31 cellular contexts compared by ENCODE assay signal in genomic region chr20:58155148-58155925, GRCh38.
A peak's percentile ranks its signal among the peaks of the same experiment; 100 is the strongest.
DNase-seq lines count a peak whose midpoint lies in the region; TF ChIP-seq lines count a peak whose summit lies in the region.
"Had no signal": no experiment of that assay in that cellular context is flagged by ENCODE, and none has a peak within 500 bp of the region (broad histone marks: within the 10 kb centered on the region; RNA-seq: fewer than 3 reads in every experiment).

No MANE protein-coding gene starts in this region.

- DNase-seq in Jurkat, Clone E6-1 (ENCODE audit: low read depth, low spot score): peak; percentile 26
- DNase-seq in endodermal cell (no peak), mesendoderm (no peak), MG63 (no peak), GOT3 (lab: John Stamatoyannopoulos, UW) (no peak), right atrium auricular region (ENCODE audit: low spot score) (no peak)
- DNase-seq: activated CD4-positive, alpha-beta T cell treated with anti-CD3 and anti-CD28 coated beads, Interleukin-2, amount 50 U/mL, for 48 hours; activated naive CD4-positive, alpha-beta T cell treated with Interleukin-2 at 50 U/mL for 16 hours; adrenal gland; body of pancreas; cerebellar nuclear complex; COR-L47; dermis blood vessel endothelial cell; DMS79; esophagus squamous epithelium; foreskin melanocyte; GDM1; heart left ventricle; mucosa of descending colon; MV-4-11; natural killer cell; NCI-H146; NCI-H345; OCI-M1; stimulated activated naive B cell treated with anti-CD40 and anti-IgM and Interleukin-4, amounts not matched to agents 10 μg/mL and 1 μg/mL and 100 μg/mL, for 72 hours; T-cell; upper lobe of left lung had no signal

- H3K27ac Mint-ChIP-seq in endodermal cell: no peak overlapping the region
- H3K27ac Mint-ChIP-seq: natural killer cell; stimulated activated naive B cell treated with anti-CD40 and anti-IgM and Interleukin-4, amounts not matched to agents 10 μg/mL and 1 μg/mL and 100 μg/mL, for 72 hours; T-cell had no signal

- no peak overlapping the region for H2BK5ac ChIP-seq in mesendoderm (ENCODE audit: low read length)

- H3K9ac ChIP-seq in endodermal cell (ENCODE audit: extremely low read depth, low read length, poor library complexity, severe bottlenecking) (no peak overlapping the region), mesendoderm (ENCODE audit: low read length) (no peak overlapping the region)

- H2BK15ac ChIP-seq in mesendoderm (replicated peaks; ENCODE audit: low read depth): no peak overlapping the region

- peaks cover 3% of the 10 kb centered on the region for H3K4me1 Mint-ChIP-seq in endodermal cell
- H3K4me1 Mint-ChIP-seq: natural killer cell had no signal

- peak; percentile 29 for TF ChIP-seq CTCF in GM12873 (IDR thresholded peaks at IDR 0.05; ENCODE audit: insufficient read depth, low read depth, low read length, missing control alignments)
- peak; percentile 61 for TF ChIP-seq CTCF in endodermal cell (conservative IDR thresholded peaks at IDR 0.05)
- no peak for TF ChIP-seq CTCF in right atrium auricular region (IDR thresholded peaks at IDR 0.05)

- no peaks in the 10 kb centered on the region for H3K36me3 ChIP-seq in endodermal cell (ENCODE audit: control insufficient read depth, insufficient read depth, low read length)
- H3K36me3 ChIP-seq in mesendoderm (ENCODE audit: control insufficient read depth, insufficient read depth, low read length): no peaks in the 10 kb centered on the region
- H3K36me3 ChIP-seq in MG63: no peaks in the 10 kb centered on the region
- H3K36me3 ChIP-seq in right atrium auricular region: no peaks in the 10 kb centered on the region
- H3K36me3 ChIP-seq: adrenal gland, esophagus squamous epithelium, HAP-1, heart left ventricle, suprapubic skin, upper lobe of left lung had no signal

- 81 to 96% methylated on average over 3 to 13 of the region's 13 CpGs for WGBS in endodermal cell (ENCODE audit: insufficient coverage in 1 of 2, insufficient read length in 1 of 2), 2 experiments
- WGBS in mesendoderm (ENCODE audit: extremely low coverage, insufficient coverage, low lambda C conversion rate): no CpG with 5 or more reads among the region's 13 CpGs

- no peaks in the 10 kb centered on the region for H3K79me1 ChIP-seq in mesendoderm (ENCODE audit: low read length)

- no peaks in the 10 kb centered on the region for H3K36me3 Mint-ChIP-seq in endodermal cell (ENCODE audit: low read depth)
- H3K36me3 Mint-ChIP-seq: natural killer cell; stimulated activated naive B cell treated with anti-CD40 and anti-IgM and Interleukin-4, amounts not matched to agents 10 μg/mL and 1 μg/mL and 100 μg/mL, for 72 hours; T-cell had no signal

- H3K4me3 ChIP-seq in Jurkat, Clone E6-1 (ENCODE audit: low read length): no peak overlapping the region
- H3K4me3 ChIP-seq in endodermal cell (ENCODE audit: low read length): no peak overlapping the region
- H3K4me3 ChIP-seq in mesendoderm (ENCODE audit: low read length): no peak overlapping the region
- no peak overlapping the region for H3K4me3 ChIP-seq in MG63
- no peak overlapping the region for H3K4me3 ChIP-seq in right atrium auricular region
- H3K4me3 ChIP-seq: adrenal gland, body of pancreas, esophagus squamous epithelium, HAP-1, heart left ventricle, mucosa of descending colon, skin epidermis, suprapubic skin, upper lobe of left lung had no signal

- H3K9me3 ChIP-seq in endodermal cell (ENCODE audit: control insufficient read depth, low read length) (no peaks in the 10 kb centered on the region), MG63 (no peaks in the 10 kb centered on the region), right atrium auricular region (no peaks in the 10 kb centered on the region)
- H3K9me3 ChIP-seq: adrenal gland, body of pancreas, esophagus squamous epithelium, HAP-1, heart left ventricle, mucosa of descending colon, suprapubic skin, upper lobe of left lung had no signal

- H3K27me3 ChIP-seq in endodermal cell (ENCODE audit: control insufficient read depth, insufficient read depth, low read length, poor library complexity, severe bottlenecking) (no peaks in the 10 kb centered on the region), mesendoderm (ENCODE audit: insufficient read depth, low read length, poor library complexity) (no peaks in the 10 kb centered on the region), MG63 (no peaks in the 10 kb centered on the region), right atrium auricular region (peaks cover 0 to 5% of the 10 kb centered on the region in 2 donors)
- H3K27me3 ChIP-seq: body of pancreas, upper lobe of left lung had no signal

- no peaks in the 10 kb centered on the region for H3K9me3 Mint-ChIP-seq in endodermal cell
- H3K9me3 Mint-ChIP-seq: natural killer cell; stimulated activated naive B cell treated with anti-CD40 and anti-IgM and Interleukin-4, amounts not matched to agents 10 μg/mL and 1 μg/mL and 100 μg/mL, for 72 hours; T-cell had no signal

- no peak overlapping the region for H3K4ac ChIP-seq in mesendoderm (ENCODE audit: low read depth, low read length)

- H3K4me1 ChIP-seq in endodermal cell (ENCODE audit: control insufficient read depth, insufficient read depth, low read length): no peaks in the 10 kb centered on the region
- H3K4me1 ChIP-seq in mesendoderm (ENCODE audit: control insufficient read depth, low read depth, low read length): no peaks in the 10 kb centered on the region
- H3K4me1 ChIP-seq in right atrium auricular region: no peaks in the 10 kb centered on the region
- H3K4me1 ChIP-seq: adrenal gland, body of pancreas, esophagus squamous epithelium, HAP-1, heart left ventricle, upper lobe of left lung had no signal

- no peak overlapping the region for H4K5ac ChIP-seq in mesendoderm (ENCODE audit: low read length)

- no peak overlapping the region for H3K4me2 ChIP-seq in mesendoderm (ENCODE audit: low read length)

- no peak overlapping the region for H2AK5ac ChIP-seq in mesendoderm (ENCODE audit: low read length)

- peak overlapping the region; percentile 37 for H3K23ac ChIP-seq in mesendoderm (ENCODE audit: low read length)

- no peak overlapping the region for H3K18ac ChIP-seq in mesendoderm (ENCODE audit: low read length)

- no peak overlapping the region for H2BK120ac ChIP-seq in mesendoderm (ENCODE audit: low read depth, low read length)

- H3K56ac ChIP-seq in mesendoderm (ENCODE audit: low read length): no peak overlapping the region

- no peak overlapping the region for H3K4me3 Mint-ChIP-seq in endodermal cell
- H3K4me3 Mint-ChIP-seq: natural killer cell; stimulated activated naive B cell treated with anti-CD40 and anti-IgM and Interleukin-4, amounts not matched to agents 10 μg/mL and 1 μg/mL and 100 μg/mL, for 72 hours; T-cell had no signal

- H3K27ac ChIP-seq in endodermal cell (ENCODE audit: low read depth, low read length): no peak overlapping the region
- no peak overlapping the region for H3K27ac ChIP-seq in mesendoderm (ENCODE audit: low read depth, low read length)
- H3K27ac ChIP-seq in right atrium auricular region: no peak overlapping the region
- H3K27ac ChIP-seq: adrenal gland, body of pancreas, esophagus squamous epithelium, heart left ventricle, skin epidermis, suprapubic skin, upper lobe of left lung had no signal

- H3K79me2 ChIP-seq in mesendoderm (ENCODE audit: control insufficient read depth, insufficient read depth, low read length): no peaks in the 10 kb centered on the region

- H3K27me3 Mint-ChIP-seq in endodermal cell (ENCODE audit: insufficient read depth): peaks cover 35% of the 10 kb centered on the region

- no peak overlapping the region for H4K8ac ChIP-seq in mesendoderm (ENCODE audit: low read depth, low read length)

Comparison
In these comparisons a context has a peak if more than half of its experiments do, and no peak if none do; other contexts are left out.
1. CTCF ChIP-seq: peak in GM12873 (single experiment) and endodermal cell (single experiment); none in right atrium auricular region (0 of 2).